ENCODE assay signal across 13 cellular contexts in the genomic region with DNA sequence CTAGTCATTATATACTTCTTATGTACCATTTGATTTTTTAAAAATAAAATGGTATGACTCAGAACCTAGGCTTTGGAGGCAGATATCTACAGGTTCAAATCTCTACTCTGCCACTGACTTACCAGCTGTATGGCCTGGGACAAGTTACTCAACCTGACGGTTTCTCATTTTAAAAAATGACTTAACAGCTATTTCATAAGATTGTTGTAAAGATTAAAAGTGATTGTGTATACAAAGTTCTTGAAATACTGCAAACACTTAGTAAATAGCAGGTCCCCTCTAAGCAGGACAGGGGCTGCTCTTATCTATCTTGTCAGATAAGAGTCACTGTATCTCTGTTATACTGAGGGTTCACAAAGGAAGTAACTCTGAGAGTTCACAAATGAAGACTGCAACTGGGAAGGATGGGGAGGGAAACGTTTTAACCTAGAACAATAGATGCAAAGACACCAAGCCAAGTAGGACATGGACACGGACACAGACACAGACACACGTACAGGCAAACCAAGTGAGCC. TPM values are rescaled to one million over a fixed set of nuclear protein-coding genes. Genes with fewer than 3 reads are reported as not detected.
DNase-seq lines count a peak whose midpoint lies in the region; ATAC-seq, FAIRE-seq and TF ChIP-seq lines count a peak whose summit lies in the region.
"Had no signal": no experiment of that assay in that cellular context is flagged by ENCODE, and none has a peak within 500 bp of the region (broad histone marks: within the 10 kb centered on the region; RNA-seq: fewer than 3 reads in every experiment).

No MANE protein-coding gene starts in this region.

- no peak for ATAC-seq in A549
- no peak for ATAC-seq in GM23338
- ATAC-seq in GM21723 (IDR thresholded peaks at IDR 0.05; ENCODE audit: unreplicated experiment), result no peak

- H2AFZ ChIP-seq in endothelial cell of umbilical vein (ENCODE audit: low read depth, low read length) (no peak overlapping the region), GM23338 (no peak overlapping the region)

- DNase-seq in A549 (ENCODE audit: low read depth in 1 of 2, low spot score in 1 of 2) (no peak), M059J (ENCODE audit: low read depth) (peak; percentile 27), endothelial cell of umbilical vein (ENCODE audit: low read depth, low spot score) (no peak), nephron progenitor cell (no peak), NK-92 (lab: John Stamatoyannopoulos, UW; ENCODE audit: unreplicated experiment) (no peak), GM23338 (ENCODE audit: low spot score) (no peak), activated gamma-delta T cell (lab: John Stamatoyannopoulos, UW) (no peak)
- DNase-seq: activated T-cell treated with anti-CD3 and anti-CD28 coated beads, Interleukin-2, amount 50 U/mL, for 24 hours; amygdala; dorsolateral prefrontal cortex; kidney glomerular epithelial cell; NCI-H2107 had no signal

- no peaks in the 10 kb centered on the region for H3K9me3 ChIP-seq in A549
- no peaks in the 10 kb centered on the region for H3K9me3 ChIP-seq in endothelial cell of umbilical vein (replicated peaks; ENCODE audit: control insufficient read depth, insufficient read depth, low read length)

- no peak for TF ChIP-seq RAD21 in A549 (conservative IDR thresholded peaks at IDR 0.05 in 1 of 2, IDR thresholded peaks at IDR 0.05 in 1 of 2)

- WGBS in A549 (ENCODE audit: missing lambda C conversion rate), result 54% methylated on average over 4 of the region's 4 CpGs

- POLR2A ChIA-PET in A549 (lab: Yijun Ruan, JAX), result no interaction called here
- POLR2A ChIA-PET in endothelial cell of umbilical vein (lab: Charles Lee), result no interaction called here

- peak overlapping the region; percentile 94 for H3K4me3 ChIP-seq in A549
- H3K4me3 ChIP-seq in endothelial cell of umbilical vein (replicated peaks in 1 of 3; ENCODE audit: insufficient read depth in 1 of 3, low read depth in 1 of 3, low read length in 3 of 3), result peak overlapping the region in 1 of 3 experiments; percentile 72
- no peak overlapping the region for H3K4me3 ChIP-seq in GM23338

- H3K79me2 ChIP-seq in endothelial cell of umbilical vein (ENCODE audit: control insufficient read depth, insufficient read depth, low read length) (peaks cover 79% of the 10 kb centered on the region), GM23338 (replicated peaks; ENCODE audit: insufficient read depth) (peaks cover 34% of the 10 kb centered on the region)

- TF ChIP-seq POLR2A in A549 (IDR thresholded peaks at IDR 0.05; ENCODE audit: low read length) (no peak), endothelial cell of umbilical vein (IDR thresholded peaks at IDR 0.05; ENCODE audit: low read depth, low read length) (no peak)

- H3K36me3 ChIP-seq in endothelial cell of umbilical vein (ENCODE audit: control insufficient read depth in 2 of 2, extremely low read depth in 1 of 2, insufficient read depth in 2 of 2, low read length in 2 of 2) (peaks cover 0 to 7% of the 10 kb centered on the region in 2 experiments), GM23338 (ENCODE audit: insufficient read depth) (no peaks in the 10 kb centered on the region)

- H3K27ac Mint-ChIP-seq in nephron progenitor cell (no peak overlapping the region), GM23338 (no peak overlapping the region)
- H3K27ac Mint-ChIP-seq: activated T-cell treated with anti-CD3 and anti-CD28 coated beads, Interleukin-2, amount 50 U/mL, for 24 hours had no signal

- H3K4me2 ChIP-seq in A549 (peak overlapping the region; percentile 98), endothelial cell of umbilical vein (ENCODE audit: insufficient read depth, low read length) (peak overlapping the region; percentile 82), GM23338 (no peak overlapping the region)

- no peaks in the 10 kb centered on the region for H3K27me3 ChIP-seq in endothelial cell of umbilical vein (ENCODE audit: control insufficient read depth in 2 of 2, insufficient read depth in 2 of 2, low read length in 2 of 2)
- peaks cover 30% of the 10 kb centered on the region for H3K27me3 ChIP-seq in GM23338 (ENCODE audit: insufficient read depth)

- H3K4me1 Mint-ChIP-seq in nephron progenitor cell (peaks cover 38% of the 10 kb centered on the region), GM23338 (peaks cover 36% of the 10 kb centered on the region)

- H3K9ac ChIP-seq in endothelial cell of umbilical vein (replicated peaks; ENCODE audit: extremely low read depth, insufficient read depth, low read length), result peak overlapping the region; percentile 97

- H3K4me1 ChIP-seq in A549, result peaks cover 70% of the 10 kb centered on the region
- peaks cover 57% of the 10 kb centered on the region for H3K4me1 ChIP-seq in endothelial cell of umbilical vein (ENCODE audit: control insufficient read depth, extremely low read depth, insufficient read depth, low read length)
- peaks cover 15% of the 10 kb centered on the region for H3K4me1 ChIP-seq in GM23338 (ENCODE audit: insufficient read depth)

- TF ChIP-seq CTCF in A549 (IDR thresholded peaks at IDR 0.05), result no peak
- TF ChIP-seq CTCF in endothelial cell of umbilical vein (IDR thresholded peaks at IDR 0.05; ENCODE audit: extremely low read depth in 1 of 2, insufficient read depth in 1 of 2, low read depth in 1 of 2, low read length in 2 of 2), result no peak
- TF ChIP-seq CTCF in nephron progenitor cell (IDR thresholded peaks at IDR 0.05), result no peak
- no peak for TF ChIP-seq CTCF in GM23338 (conservative IDR thresholded peaks at IDR 0.05; ENCODE audit: low read depth in 2 of 2)

- no peak for TF ChIP-seq EP300 in A549 (IDR thresholded peaks at IDR 0.05)

- intact Hi-C loops in endothelial cell of umbilical vein (cut with micrococcal nuclease), result no loop called here

- no peaks in the 10 kb centered on the region for H3K9me1 ChIP-seq in endothelial cell of umbilical vein (replicated peaks; ENCODE audit: control insufficient read depth, extremely low read depth, insufficient read depth, low read length)

- peaks cover 42% of the 10 kb centered on the region for H3K27me3 Mint-ChIP-seq in nephron progenitor cell (ENCODE audit: low read depth, poor library complexity)
- H3K27me3 Mint-ChIP-seq in GM23338 (ENCODE audit: insufficient read depth, low read depth, poor library complexity), result peaks cover 29% of the 10 kb centered on the region

- peaks cover 14% of the 10 kb centered on the region for H3K36me3 Mint-ChIP-seq in nephron progenitor cell (ENCODE audit: low read depth)
- H3K36me3 Mint-ChIP-seq in GM23338 (ENCODE audit: low read depth), result peaks cover 3% of the 10 kb centered on the region; the same call in 1 of the 3 replicates

- H3K4me3 Mint-ChIP-seq in nephron progenitor cell, result peak overlapping the region; percentile 91
- H3K4me3 Mint-ChIP-seq in GM23338, result no peak overlapping the region
- H3K4me3 Mint-ChIP-seq: activated T-cell treated with anti-CD3 and anti-CD28 coated beads, Interleukin-2, amount 50 U/mL, for 24 hours had no signal

- dilution Hi-C loops in endothelial cell of umbilical vein (cut with MboI; ENCODE audit: extremely low pct_ligation_motif_present, low sequenced_read_pairs), result no loop called here

- H3K9me3 Mint-ChIP-seq in nephron progenitor cell, result no peaks in the 10 kb centered on the region
- no peaks in the 10 kb centered on the region for H3K9me3 Mint-ChIP-seq in GM23338
- H3K9me3 Mint-ChIP-seq: activated T-cell treated with anti-CD3 and anti-CD28 coated beads, Interleukin-2, amount 50 U/mL, for 24 hours had no signal

- H3K9me2 ChIP-seq in GM23338 (ENCODE audit: insufficient read depth), result no peaks in the 10 kb centered on the region

- FAIRE-seq in A549 (lab: Jason Lieb, UNC) (no peak), endothelial cell of umbilical vein (lab: Jason Lieb, UNC) (peak; percentile 12)

- 0 out of 2 replicates have a peak, but pooled peaks cover 3% of the 10 kb centered on the region for H3F3A ChIP-seq in GM23338 (replicated peaks; ENCODE audit: low read depth)

- H3K27ac ChIP-seq in A549 (peak overlapping the region; percentile 93 to 100), endothelial cell of umbilical vein (ENCODE audit: insufficient read depth, low read depth, low read length) (peak overlapping the region; percentile 84), GM23338 (ENCODE audit: low read depth) (no peak overlapping the region)

- H4K20me1 ChIP-seq in endothelial cell of umbilical vein (replicated peaks; ENCODE audit: control insufficient read depth, extremely low read depth, insufficient read depth, low read length) (peaks cover 2% of the 10 kb centered on the region), GM23338 (replicated peaks; ENCODE audit: insufficient read depth) (0 out of 2 replicates have a peak, but pooled peaks cover 2% of the 10 kb centered on the region)

- no TSS peak for BruUV-seq in endothelial cell of umbilical vein (replicated peaks; lab: Mats Ljungman, UMichigan)

- CTCF ChIA-PET in A549 (lab: Yijun Ruan, JAX), result interaction anchor here (1.2 to 4.9 kb wide), 4 partner anchors 12 to 165 kb away, joined by 3 to 40 read pairs (median 22); no protein-coding TSS in a partner anchor
- CTCF ChIA-PET in endothelial cell of umbilical vein (lab: Charles Lee), result interaction anchor here (0.6 to 5.7 kb wide), 10 partner anchors 10 to 167 kb away, joined by 3 to 122 read pairs (median 4); no protein-coding TSS in a partner anchor

TF ChIP-seq in A549, 52 proteins besides CTCF, POLR2A, EP300 and RAD21 (continues in another document):
- no peak for TF ChIP-seq MYC (IDR thresholded peaks at IDR 0.05; ENCODE audit: borderline replicate concordance, low read length)

TF ChIP-seq in endothelial cell of umbilical vein, 7 proteins besides CTCF, POLR2A, EP300 and RAD21 (continues in another document):
- no peak for TF ChIP-seq JUN (IDR thresholded peaks at IDR 0.05; ENCODE audit: borderline replicate concordance, insufficient read depth, insufficient read length, low read depth)

TF ChIP-seq in GM23338, 12 proteins besides CTCF, POLR2A, EP300 and RAD21 (continues in another document):
- no peak for TF ChIP-seq NANOG (IDR thresholded peaks at IDR 0.05; ENCODE audit: borderline replicate concordance)

RNA-seq across cellular contexts. Expression of a gene that starts 2.6 kb away (rescaled TPM):
- polyA plus RNA-seq in A549 (2011; rRNA removed) (31.6 and 32.1 TPM in 2 replicates), A549 (2017; fragmentation: RNase III; extraction: RNeasy Plus Mini Kit Qiagen cat#74134 plus additional on column Dnase treatment) (29.8 to 35.8 TPM (median 33.4 TPM) in 3 replicates), endothelial cell of umbilical vein (15.6 and 17.5 TPM in 2 replicates), GM23338 (2016; fragmentation: Nextera tagmentation; extraction: Ambion mirVana) (5.4 and 5.5 TPM in 2 replicates)
- 28.6 and 37.0 TPM in 2 replicates for polyA plus RNA-seq in A549 (2012; cell fraction: cytosol; rRNA removed)
- 40.5 and 50.4 TPM in 2 replicates for polyA plus RNA-seq in A549 (2012; cell fraction: nucleus; rRNA removed)
- 27.5 and 30.0 TPM in 2 replicates for polyA minus RNA-seq in A549 (2011; rRNA and poly(A)+ RNA removed)
- 52.4 and 72.2 TPM in 2 replicates for total RNA-seq in M059J (2014; rRNA removed; shearing (Covaris generic))
- total RNA-seq in endothelial cell of umbilical vein, result 31.2 and 32.9 TPM in 2 replicates
- polyA plus RNA-seq in endothelial cell of umbilical vein (2011; cell fraction: cytosol; rRNA removed), result 25.3 and 26.5 TPM in 2 replicates
- 36.3 and 37.1 TPM in 2 replicates for polyA plus RNA-seq in endothelial cell of umbilical vein (2011; cell fraction: nucleus; rRNA removed)
- 32.6 and 38.1 TPM in 2 replicates for polyA plus RNA-seq in endothelial cell of umbilical vein (2012)
- polyA minus RNA-seq in endothelial cell of umbilical vein, result 18.1 and 19.7 TPM in 2 replicates
- 69.6 TPM for polyA minus RNA-seq in endothelial cell of umbilical vein (2011; cell fraction: cytosol; rRNA and poly(A)+ RNA removed)
- polyA minus RNA-seq in endothelial cell of umbilical vein (2011; cell fraction: nucleus; rRNA and poly(A)+ RNA removed), result 30.1 and 38.1 TPM in 2 replicates
- total RNA-seq in GM23338 (2014; rRNA removed; shearing (Covaris generic)), result 9.7 and 10.5 TPM in 2 replicates
